In the genomic region with DNA sequence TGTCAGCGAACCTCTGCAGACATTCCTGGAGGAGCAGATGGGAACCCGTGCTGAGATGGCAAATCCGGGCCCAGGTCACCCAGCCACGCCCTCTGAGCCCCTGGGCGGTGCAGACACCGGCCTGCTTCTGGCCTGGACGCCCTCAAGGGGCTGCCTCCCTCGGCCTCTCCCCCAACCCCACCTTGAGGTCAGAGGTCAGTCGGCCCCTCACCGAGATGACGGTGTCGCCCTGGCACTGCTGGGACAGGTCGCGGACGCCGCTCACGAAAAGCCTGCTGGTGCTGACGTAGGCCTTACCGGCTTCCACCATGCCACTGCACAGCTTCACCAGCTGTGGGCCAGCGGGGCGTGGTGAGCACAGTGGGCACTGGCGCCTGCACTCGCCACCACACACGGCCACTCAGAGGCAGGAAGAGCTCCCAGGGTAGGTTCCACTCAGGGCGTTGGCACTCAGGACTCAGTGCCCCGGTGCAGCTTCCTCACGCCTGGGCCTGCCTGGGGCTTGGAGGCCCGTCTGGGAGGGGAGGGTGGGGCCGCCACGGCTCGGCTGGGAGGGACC, we compare ENCODE assay signal across 2 cellular contexts.
TF ChIP-seq lines count a peak whose summit lies in the region.

No MANE protein-coding gene starts in this region.

TF ChIP-seq in IMR-90, 13 proteins besides CTCF, POLR2A, EP300 and RAD21:
- TF ChIP-seq NFE2L2 (IDR thresholded peaks at IDR 0.05; ENCODE audit: low read depth, low read length) (no peak), ELK1 (IDR thresholded peaks at IDR 0.05; ENCODE audit: borderline replicate concordance, low read depth, low read length) (no peak)

TF ChIP-seq in GM12878, 131 proteins besides CTCF, POLR2A, EP300 and RAD21:
- TF ChIP-seq YBX1 (IDR thresholded peaks at IDR 0.05) (no peak), NR2F1 (conservative IDR thresholded peaks at IDR 0.05) (peak; percentile 61)
